ENCODE assay signal across 14 cellular contexts in genomic region chr9:133741716-133742115, GRCh38.
"Had no signal": no experiment of that assay in that cellular context is flagged by ENCODE, and none has a peak within 500 bp of the region (broad histone marks: within the 10 kb centered on the region; RNA-seq: fewer than 3 reads in every experiment).

No MANE protein-coding gene starts in this region.

- H3K27ac Mint-ChIP-seq: endodermal cell; naive thymus-derived CD8-positive, alpha-beta T cell had no signal

- H3K4me3 Mint-ChIP-seq: endodermal cell; naive thymus-derived CD8-positive, alpha-beta T cell had no signal

- H3K36me3 Mint-ChIP-seq: naive thymus-derived CD8-positive, alpha-beta T cell had no signal

- ATAC-seq: lower lobe of right lung; naive thymus-derived CD8-positive, alpha-beta T cell had no signal

- H3K27ac ChIP-seq: hepatocyte, lower lobe of right lung, neutrophil, thyroid gland, vagina had no signal

- DNase-seq: dermis blood vessel endothelial cell; endodermal cell; foreskin melanocyte; lower lobe of right lung; mesenchymal stem cell; stimulated activated CD4-positive, alpha-beta T cell treated with anti-CD3 and anti-CD28 coated beads, Interleukin-2, amount 100 ng/mL, for 48 hours; stimulated activated naive CD4-positive, alpha-beta T cell treated with Interleukin-2 at 50 U/mL for 16 hours; thyroid gland; upper lobe of left lung had no signal

- H3K4me3 ChIP-seq: hepatocyte, lower lobe of right lung, smooth muscle cell, thyroid gland, upper lobe of left lung, vagina had no signal
